Comparison of ENCODE assay signal across 13 cellular contexts in genomic region chr3:196790636-196791035, GRCh38. TPM values are rescaled to one million over a fixed set of nuclear protein-coding genes. Genes with fewer than 3 reads are reported as not detected.
A peak's percentile ranks its signal among the peaks of the same experiment; 100 is the strongest.
DNase-seq lines count a peak whose midpoint lies in the region; ATAC-seq and TF ChIP-seq lines count a peak whose summit lies in the region.
"Had no signal": no experiment of that assay in that cellular context is flagged by ENCODE, and none has a peak within 500 bp of the region (broad histone marks: within the 10 kb centered on the region; RNA-seq: fewer than 3 reads in every experiment).

No MANE protein-coding gene starts in this region.

- H3K4me1 Mint-ChIP-seq in CD4-positive, alpha-beta T cell (ENCODE audit: low read depth) = peaks cover 40% of the 10 kb centered on the region
- peaks cover 31% of the 10 kb centered on the region for H3K4me1 Mint-ChIP-seq in endothelial cell (ENCODE audit: unreplicated experiment)

- H4K8ac ChIP-seq in trophoblast cell (ENCODE audit: low read depth, low read length) = no peak overlapping the region

- H3K18ac ChIP-seq in trophoblast cell (ENCODE audit: low read length) = no peak overlapping the region

- H2BK5ac ChIP-seq in trophoblast cell (ENCODE audit: low read depth, low read length, poor library complexity) = no peak overlapping the region

- no peak for ATAC-seq in CD4-positive, alpha-beta T cell (ENCODE audit: poor library complexity)
- ATAC-seq in HG02938 (IDR thresholded peaks at IDR 0.05; ENCODE audit: unreplicated experiment) = no peak
- ATAC-seq: K562 had no signal

- no peak overlapping the region for H3K23ac ChIP-seq in trophoblast cell (ENCODE audit: low read length)

- no TSS peak for BruUV-seq in PC-9 (replicated peaks; lab: Mats Ljungman, UMichigan)

- peak overlapping the region; percentile 49 for H3K4ac ChIP-seq in trophoblast cell (ENCODE audit: low read depth, low read length)

- no peak overlapping the region for H3K4me3 Mint-ChIP-seq in CD4-positive, alpha-beta T cell
- H3K4me3 Mint-ChIP-seq in endothelial cell (ENCODE audit: unreplicated experiment) = peak overlapping the region; percentile 57

- intact Hi-C loops in CD4-positive, alpha-beta T cell (cut with DNase I, micrococcal nuclease) = no loop called here
- intact Hi-C loops in PC-9 (cut with micrococcal nuclease; ENCODE audit: unreplicated experiment) = loop anchor here (5.0 to 10.0 kb wide), 2 partner anchors 178 to 256 kb away; no protein-coding TSS in a partner anchor

- H3K4me3 ChIP-seq in PC-9 = no peak overlapping the region
- no peak overlapping the region for H3K4me3 ChIP-seq in trophoblast cell (ENCODE audit: low read depth, low read length)
- H3K4me3 ChIP-seq: GM23248, K562 had no signal

- no peaks in the 10 kb centered on the region for H3K27me3 Mint-ChIP-seq in CD4-positive, alpha-beta T cell
- peaks cover 7% of the 10 kb centered on the region for H3K27me3 Mint-ChIP-seq in endothelial cell (ENCODE audit: unreplicated experiment)

- H3K36me3 ChIP-seq in PC-9 (ENCODE audit: low read depth) (peaks cover 3% of the 10 kb centered on the region; the same call in 1 of the 2 replicates), trophoblast cell (ENCODE audit: control insufficient read depth in 1 of 2, insufficient read depth in 2 of 2, low read length in 2 of 2) (peaks cover 8% of the 10 kb centered on the region in 2 experiments)

- POLR2A ChIA-PET in CD4-positive, alpha-beta T cell (lab: Charles Lee) = no interaction called here
- POLR2A ChIA-PET in PC-9 (lab: Charles Lee; ENCODE audit: unreplicated experiment) = interaction anchor here (0.6 kb wide), 1 partner anchor 78 kb away, joined by 3 read pairs; no protein-coding TSS in a partner anchor

- H3K27ac Mint-ChIP-seq in CD4-positive, alpha-beta T cell = peak overlapping the region; percentile 21
- H3K27ac Mint-ChIP-seq in endothelial cell (ENCODE audit: unreplicated experiment) = peak overlapping the region; percentile 37

- no peak overlapping the region for H2AFZ ChIP-seq in PC-9
- no peak overlapping the region for H2AFZ ChIP-seq in trophoblast cell (ENCODE audit: insufficient read depth, low read length, poor library complexity)
- H2AFZ ChIP-seq: GM23248 had no signal

- no peak overlapping the region for H3K9ac ChIP-seq in trophoblast cell (ENCODE audit: low read length)
- H3K9ac ChIP-seq: GM23248 had no signal

- H3F3A ChIP-seq in PC-9 (ENCODE audit: insufficient read depth, low read depth) = peaks cover 56% of the 10 kb centered on the region

- DNase-seq in CD4-positive, alpha-beta T cell = no peak
- DNase-seq in PC-9 (no peak), endothelial cell (ENCODE audit: low spot score) (no peak), trophoblast cell (no peak), GOT3 (lab: John Stamatoyannopoulos, UW) (no peak), NCI-H2029 (lab: John Stamatoyannopoulos, UW) (no peak)
- DNase-seq: Calu3, DMS 273 treated with DMSO at 0.1 percent for 48 hours, GM23248, H7 had no signal

- H2BK120ac ChIP-seq in trophoblast cell (ENCODE audit: insufficient read depth, low read length, poor library complexity) = no peak overlapping the region

- H3K14ac ChIP-seq in trophoblast cell (ENCODE audit: low read length) = no peak overlapping the region

- no peaks in the 10 kb centered on the region for H3K9me3 ChIP-seq in CD4-positive, alpha-beta T cell (ENCODE audit: control insufficient read depth, low read length)
- H3K9me3 ChIP-seq in PC-9 (ENCODE audit: insufficient read depth, low read depth) = no peaks in the 10 kb centered on the region
- peaks cover 5% of the 10 kb centered on the region for H3K9me3 ChIP-seq in trophoblast cell (ENCODE audit: insufficient read depth, low read depth, low read length)

- H3K27me3 ChIP-seq in CD4-positive, alpha-beta T cell (ENCODE audit: control insufficient read depth, insufficient read depth, low read length) = no peaks in the 10 kb centered on the region
- H3K27me3 ChIP-seq in PC-9 (ENCODE audit: insufficient read depth, low read depth) (no peaks in the 10 kb centered on the region), trophoblast cell (ENCODE audit: insufficient read depth, low read length) (no peaks in the 10 kb centered on the region)

- no peak overlapping the region for H4K12ac ChIP-seq in trophoblast cell (ENCODE audit: low read depth, low read length)

- TF ChIP-seq CTCF in CD4-positive, alpha-beta T cell (IDR thresholded peaks at IDR 0.05) = no peak
- TF ChIP-seq CTCF in PC-9 (conservative IDR thresholded peaks at IDR 0.05) (no peak), endothelial cell (IDR thresholded peaks at IDR 0.05; ENCODE audit: unreplicated experiment) (no peak)

- no peak overlapping the region for H2AK5ac ChIP-seq in trophoblast cell (ENCODE audit: low read length)

- peaks cover 82% of the 10 kb centered on the region for H3K79me2 ChIP-seq in PC-9 (ENCODE audit: low read depth)
- peaks cover 12% of the 10 kb centered on the region for H3K79me2 ChIP-seq in trophoblast cell (ENCODE audit: control insufficient read depth, insufficient read depth, low read length, poor library complexity)

- no peak overlapping the region for H3K27ac ChIP-seq in CD4-positive, alpha-beta T cell (ENCODE audit: low read depth, low read length)
- H3K27ac ChIP-seq in PC-9 = peak overlapping the region; percentile 92
- H3K27ac ChIP-seq in trophoblast cell (ENCODE audit: low read depth, low read length) = no peak overlapping the region
- H3K27ac ChIP-seq: GM23248, HL-60 had no signal

- H3K4me2 ChIP-seq in PC-9 (peak overlapping the region; percentile 43; the same call in 1 of the 2 replicates), trophoblast cell (ENCODE audit: low read length) (no peak overlapping the region)

- H3K79me1 ChIP-seq in trophoblast cell (ENCODE audit: low read length) = peaks cover 13% of the 10 kb centered on the region

- H3K4me1 ChIP-seq in PC-9 (replicated peaks; ENCODE audit: insufficient read depth) (peaks cover 72% of the 10 kb centered on the region), trophoblast cell (ENCODE audit: control insufficient read depth in 1 of 2, insufficient read depth in 2 of 2, low read length in 2 of 2) (peaks cover 17 to 26% of the 10 kb centered on the region in 2 experiments)

- H3K9me3 Mint-ChIP-seq in CD4-positive, alpha-beta T cell = no peaks in the 10 kb centered on the region
- no peaks in the 10 kb centered on the region for H3K9me3 Mint-ChIP-seq in endothelial cell (ENCODE audit: unreplicated experiment)

- peaks cover 84% of the 10 kb centered on the region for H3K36me3 Mint-ChIP-seq in CD4-positive, alpha-beta T cell (ENCODE audit: low read depth)
- peaks cover 38% of the 10 kb centered on the region for H3K36me3 Mint-ChIP-seq in endothelial cell (ENCODE audit: low read depth, unreplicated experiment)

- CTCF ChIA-PET in CD4-positive, alpha-beta T cell (lab: Charles Lee) = no interaction called here
- CTCF ChIA-PET in PC-9 (lab: Charles Lee) = interaction anchor here (0.7 kb wide), 1 partner anchor 150 kb away, joined by 6 read pairs; no protein-coding TSS in a partner anchor

- no CpG with 5 or more reads among the region's 6 CpGs for WGBS in trophoblast cell (ENCODE audit: extremely low coverage, insufficient coverage, insufficient read length)

- H3K9me2 ChIP-seq in PC-9 (ENCODE audit: insufficient read depth) = no peaks in the 10 kb centered on the region

- peak overlapping the region; percentile 2 for H2BK12ac ChIP-seq in trophoblast cell (ENCODE audit: low read length)

- H4K20me1 ChIP-seq in PC-9 (ENCODE audit: insufficient read depth) = no peaks in the 10 kb centered on the region

- H4K91ac ChIP-seq in trophoblast cell (ENCODE audit: low read depth, low read length) = no peak overlapping the region

RNA-seq across cellular contexts. Expression of gene PAK2, which starts 51.0 kb away (rescaled TPM):
- total RNA-seq in CD4-positive, alpha-beta T cell = 10 to 100 TPM; 36.2 to 41.7 TPM
- total RNA-seq in PC-9 (2021) = 78.6 and 113 TPM in 2 replicates
- 116 TPM for total RNA-seq in endothelial cell (ENCODE audit: unreplicated experiment)
- polyA plus RNA-seq in trophoblast cell (2013) = 38.4 and 40.0 TPM in 2 replicates
